29 cellular contexts compared by ENCODE assay signal in genomic region chr5:175535781-175536180, GRCh38. TPM values are rescaled to one million over a fixed set of nuclear protein-coding genes. Genes with fewer than 3 reads are reported as not detected.
A peak's percentile ranks its signal among the peaks of the same experiment; 100 is the strongest.
DNase-seq lines count a peak whose midpoint lies in the region; ATAC-seq, FAIRE-seq and TF ChIP-seq lines count a peak whose summit lies in the region.
"Had no signal": no experiment of that assay in that cellular context is flagged by ENCODE, and none has a peak within 500 bp of the region (broad histone marks: within the 10 kb centered on the region; RNA-seq: fewer than 3 reads in every experiment).

No MANE protein-coding gene starts in this region.

- H3K4ac ChIP-seq in H1 (replicated peaks; ENCODE audit: insufficient read length, low read depth, low read length): no peak overlapping the region

- H3K4me3 ChIP-seq in NB4 (ENCODE audit: low read depth, low read length) (no peak overlapping the region), H1 (ENCODE audit: extremely low read depth in 1 of 4, insufficient read depth in 2 of 4, low read depth in 3 of 4, low read length in 4 of 4) (peak overlapping the region in 1 of 4 experiments; percentile 3; a peak in 1 of 8 replicates)
- H3K4me3 ChIP-seq: coronary artery, right atrium auricular region, suprapubic skin had no signal

- H2BK120ac ChIP-seq in H1 (replicated peaks; ENCODE audit: low read depth, low read length): no peak overlapping the region

- TF ChIP-seq CTCF in NB4 (IDR thresholded peaks at IDR 0.05; ENCODE audit: low read depth, low read length) (no peak), H1 (IDR thresholded peaks at IDR 0.05; ENCODE audit: control extremely low read depth in 1 of 3, insufficient read depth in 1 of 3, low read depth in 1 of 3, low read length in 3 of 3) (no peak)

- H3K9me3 ChIP-seq in H1 (ENCODE audit: insufficient read depth in 2 of 2, low read depth in 1 of 2, low read length in 1 of 2): no peaks in the 10 kb centered on the region
- H3K9me3 ChIP-seq: right atrium auricular region, suprapubic skin had no signal

- H4K91ac ChIP-seq in H1 (replicated peaks; ENCODE audit: insufficient read length, low read length): peak overlapping the region; percentile 45

- POLR2A ChIA-PET in H1 (lab: Charles Lee; ENCODE audit: partially characterized antibody): interaction anchor here (1.0 kb wide), 1 partner anchor 33 kb away, joined by 3 read pairs; no protein-coding TSS in a partner anchor

- no peak overlapping the region for H2BK20ac ChIP-seq in H1 (ENCODE audit: low read length)

- no peaks in the 10 kb centered on the region for H3K23me2 ChIP-seq in H1 (ENCODE audit: low read depth, low read length)

- no peak for DNase-seq in T-helper 2 cell treated with Interferon-gamma antibody and Interleukin-4, amounts not matched to agents 5 μg/mL and 100 μg/mL, for 36 hours (ENCODE audit: low spot score)
- DNase-seq in T-helper 2 cell (no peak), A172 (ENCODE audit: low spot score) (peak; percentile 14), NB4 (ENCODE audit: low read depth) (peak; percentile 15), H1 (ENCODE audit: low read depth in 1 of 2, low spot score in 2 of 2) (no peak), NCI-H1105 treated with DMSO at 0.1 percent for 48 hours (lab: John Stamatoyannopoulos, UW) (no peak), SHP77 treated with DMSO at 0.1 percent for 48 hours (lab: John Stamatoyannopoulos, UW) (no peak)
- no peak for DNase-seq in activated CD8-positive, alpha-beta memory T cell treated with anti-CD3 and anti-CD28 coated beads, Interleukin-2, amount 10 ng/mL, durations not matched to agents 7 days and 5 days
- DNase-seq: activated CD4-positive, alpha-beta T cell treated with anti-CD3 and anti-CD28 coated beads for 48 hours; caudate nucleus; CD4-positive, CD25-positive, alpha-beta regulatory T cell; effector memory CD4-positive, alpha-beta T cell; GOT3; left ventricle myocardium superior; NCI-H1417 treated with DMSO at 0.1 percent for 48 hours; NCI-H2227 treated with DMSO at 0.1 percent for 48 hours; NCI-H526; NK-92 treated with Interleukin-12 subunit alpha and Interleukin-12 subunit beta, amount 100 ng/mL, for 24 hours; SHP77; stimulated activated CD4-positive, alpha-beta T cell treated with anti-CD3 and anti-CD28 coated beads, Interleukin-1b, Interleukin-23, amount 100 ng/mL, for 48 hours; stimulated activated naive CD4-positive, alpha-beta T cell treated with Interleukin-2 at 50 U/mL for 16 hours; WERI-Rb-1 had no signal

- no peaks in the 10 kb centered on the region for H3K9me3 Mint-ChIP-seq in T-helper 2 cell treated with Interferon-gamma antibody and Interleukin-4, amounts not matched to agents 5 μg/mL and 100 μg/mL, for 36 hours
- no peaks in the 10 kb centered on the region for H3K9me3 Mint-ChIP-seq in activated CD8-positive, alpha-beta memory T cell treated with anti-CD3 and anti-CD28 coated beads, Interleukin-2, amount 10 ng/mL, durations not matched to agents 7 days and 5 days (ENCODE audit: low read depth)
- H3K9me3 Mint-ChIP-seq: activated naive CD4-positive, alpha-beta T cell treated with anti-CD3 and anti-CD28 coated beads, Interleukin-2, amount 50 U/mL, for 72 hours; CD4-positive, CD25-positive, alpha-beta regulatory T cell had no signal

- H2AK5ac ChIP-seq in H1 (ENCODE audit: low read depth, low read length): no peak overlapping the region

- no peak overlapping the region for H3K9ac ChIP-seq in H1 (replicated peaks in 1 of 4; ENCODE audit: extremely low read depth in 1 of 4, low read depth in 3 of 4, low read length in 3 of 4)

- peaks cover 8% of the 10 kb centered on the region for H3K36me3 Mint-ChIP-seq in T-helper 2 cell treated with Interferon-gamma antibody and Interleukin-4, amounts not matched to agents 5 μg/mL and 100 μg/mL, for 36 hours (ENCODE audit: low read depth)
- peaks cover 6% of the 10 kb centered on the region for H3K36me3 Mint-ChIP-seq in activated CD8-positive, alpha-beta memory T cell treated with anti-CD3 and anti-CD28 coated beads, Interleukin-2, amount 10 ng/mL, durations not matched to agents 7 days and 5 days

- TF ChIP-seq EP300 in H1 (IDR thresholded peaks at IDR 0.05; ENCODE audit: borderline replicate concordance in 1 of 2, low read depth in 2 of 2, low read length in 2 of 2): no peak

- H4K5ac ChIP-seq in H1 (ENCODE audit: insufficient read length, low read depth, low read length): no peak overlapping the region

- no peak overlapping the region for H2AFZ ChIP-seq in H1 (ENCODE audit: low read length)

- no peaks in the 10 kb centered on the region for H3K27me3 Mint-ChIP-seq in T-helper 2 cell treated with Interferon-gamma antibody and Interleukin-4, amounts not matched to agents 5 μg/mL and 100 μg/mL, for 36 hours (ENCODE audit: low read depth)
- peaks cover 7% of the 10 kb centered on the region for H3K27me3 Mint-ChIP-seq in activated CD8-positive, alpha-beta memory T cell treated with anti-CD3 and anti-CD28 coated beads, Interleukin-2, amount 10 ng/mL, durations not matched to agents 7 days and 5 days

- H3K27ac ChIP-seq in H1 (ENCODE audit: low read depth, low read length): no peak overlapping the region
- H3K27ac ChIP-seq: coronary artery, right atrium auricular region, suprapubic skin, WERI-Rb-1 had no signal

- no peak for ATAC-seq in activated CD8-positive, alpha-beta memory T cell treated with anti-CD3 and anti-CD28 coated beads, Interleukin-2, amount 10 ng/mL, durations not matched to agents 7 days and 5 days
- ATAC-seq: activated naive CD4-positive, alpha-beta T cell treated with anti-CD3 and anti-CD28 coated beads, Interleukin-2, amount 50 U/mL, for 72 hours; left ventricle myocardium superior; Panc1 had no signal

- H3K27ac Mint-ChIP-seq in T-helper 2 cell treated with Interferon-gamma antibody and Interleukin-4, amounts not matched to agents 5 μg/mL and 100 μg/mL, for 36 hours: peak overlapping the region; percentile 45
- no peak overlapping the region for H3K27ac Mint-ChIP-seq in activated CD8-positive, alpha-beta memory T cell treated with anti-CD3 and anti-CD28 coated beads, Interleukin-2, amount 10 ng/mL, durations not matched to agents 7 days and 5 days
- H3K27ac Mint-ChIP-seq: IgD-negative memory B cell had no signal

- H3K4me3 Mint-ChIP-seq in T-helper 2 cell treated with Interferon-gamma antibody and Interleukin-4, amounts not matched to agents 5 μg/mL and 100 μg/mL, for 36 hours: no peak overlapping the region
- no peak overlapping the region for H3K4me3 Mint-ChIP-seq in activated CD8-positive, alpha-beta memory T cell treated with anti-CD3 and anti-CD28 coated beads, Interleukin-2, amount 10 ng/mL, durations not matched to agents 7 days and 5 days
- H3K4me3 Mint-ChIP-seq: CD4-positive, CD25-positive, alpha-beta regulatory T cell; IgD-negative memory B cell had no signal

- H3K4me1 ChIP-seq in H1 (replicated peaks in 1 of 4; ENCODE audit: control insufficient read depth in 3 of 4, insufficient read depth in 4 of 4, low read length in 3 of 4): peaks cover 0 to 20% (median 14%) of the 10 kb centered on the region in 4 experiments; a peak in 6 of 7 replicates
- H3K4me1 ChIP-seq: suprapubic skin had no signal

- no peak overlapping the region for H2BK5ac ChIP-seq in H1 (ENCODE audit: low read depth, low read length)

- no peaks in the 10 kb centered on the region for H3K79me2 ChIP-seq in H1 (ENCODE audit: control insufficient read depth in 1 of 2, insufficient read depth in 2 of 2, low read length in 2 of 2)

- H3K36me3 ChIP-seq in H1 (ENCODE audit: control insufficient read depth in 2 of 4, insufficient read depth in 4 of 4, low read length in 3 of 4): no peaks in the 10 kb centered on the region
- H3K36me3 ChIP-seq: right atrium auricular region, suprapubic skin had no signal

- H3K23ac ChIP-seq in H1 (ENCODE audit: insufficient read length): no peak overlapping the region

- no peaks in the 10 kb centered on the region for H3K27me3 ChIP-seq in H1 (replicated peaks in 1 of 4; ENCODE audit: control insufficient read depth in 3 of 4, extremely low read depth in 1 of 4, insufficient read depth in 3 of 4, low read length in 3 of 4)
- H3K27me3 ChIP-seq: right atrium auricular region, suprapubic skin had no signal

- H3K14ac ChIP-seq in H1 (ENCODE audit: insufficient read length): no peak overlapping the region

- 64% methylated on average over 3 of the region's 3 CpGs; no CpG with 5 or more reads in 1 of the 2 experiments for WGBS in H1 (ENCODE audit: extremely low coverage in 1 of 2, insufficient coverage in 1 of 2, insufficient read length in 1 of 2, insufficient replicate concordance in 2 of 2, low coverage in 1 of 2, low lambda C conversion rate in 2 of 2, missing lambda C conversion rate in 1 of 2), 2 experiments

- H4K20me1 ChIP-seq in H1 (replicated peaks in 1 of 2; ENCODE audit: control insufficient read depth in 1 of 2, insufficient read depth in 2 of 2, low read length in 2 of 2): no peaks in the 10 kb centered on the region

- no peak for TF ChIP-seq POLR2A in NB4 (IDR thresholded peaks at IDR 0.05; ENCODE audit: extremely low read depth, insufficient read length)
- TF ChIP-seq POLR2A in H1 (IDR thresholded peaks at IDR 0.05; ENCODE audit: control extremely low read depth in 1 of 2, low read depth in 2 of 2, low read length in 2 of 2): no peak

- no peak for FAIRE-seq in H1 (lab: Jason Lieb, UNC)
- FAIRE-seq: A204.1 had no signal

- TF ChIP-seq RAD21 in H1 (IDR thresholded peaks at IDR 0.05 in 1 of 2, conservative IDR thresholded peaks at IDR 0.05 in 1 of 2; ENCODE audit: low read depth in 2 of 2, low read length in 2 of 2): no peak

- no peak overlapping the region for H4K8ac ChIP-seq in H1 (ENCODE audit: extremely low read depth, insufficient read depth, low read length)

- H3K4me2 ChIP-seq in H1 (ENCODE audit: insufficient read depth in 1 of 2, low read depth in 2 of 2, low read length in 2 of 2): 0 out of 4 replicates have a peak overlapping the region, but pooled peaks have one; percentile 18 to 34

- H3K18ac ChIP-seq in H1 (ENCODE audit: extremely low read depth, low read length): no peak overlapping the region

- CTCF ChIA-PET in H1 (lab: Charles Lee; ENCODE audit: partially characterized antibody): interaction anchor here (0.6 to 15.3 kb wide), 18 partner anchors 9 to 333 kb away, joined by 3 to 199 read pairs (median 15); no protein-coding TSS in a partner anchor
- CTCF ChIA-PET in activated CD8-positive, alpha-beta memory T cell treated with anti-CD3 and anti-CD28 coated beads, Interleukin-2, amount 10 ng/mL, durations not matched to agents 7 days and 5 days (lab: Charles Lee): interaction anchor here (1.7 to 4.6 kb wide), 4 partner anchors 160 to 183 kb away, joined by 5 to 74 read pairs (median 53); no protein-coding TSS in a partner anchor

- no peak overlapping the region for H3K56ac ChIP-seq in H1 (replicated peaks; ENCODE audit: insufficient read length, low read depth, low read length)

- peaks cover 28% of the 10 kb centered on the region for H3K4me1 Mint-ChIP-seq in T-helper 2 cell treated with Interferon-gamma antibody and Interleukin-4, amounts not matched to agents 5 μg/mL and 100 μg/mL, for 36 hours (ENCODE audit: low read depth)
- peaks cover 28% of the 10 kb centered on the region for H3K4me1 Mint-ChIP-seq in activated CD8-positive, alpha-beta memory T cell treated with anti-CD3 and anti-CD28 coated beads, Interleukin-2, amount 10 ng/mL, durations not matched to agents 7 days and 5 days

- H2BK15ac ChIP-seq in H1 (ENCODE audit: low read length): no peak overlapping the region

- H3K79me1 ChIP-seq in H1 (ENCODE audit: low read depth, low read length): no peaks in the 10 kb centered on the region

- no peak overlapping the region; the same call in 1 of the 2 replicates for H2BK12ac ChIP-seq in H1 (ENCODE audit: low read depth, low read length)

RNA-seq across cellular contexts. Expression of gene SFXN1, which starts 57.4 kb away (rescaled TPM):
- 202 and 239 TPM in 2 replicates for total RNA-seq in A172 (2014; rRNA removed; shearing (Covaris generic))
- total RNA-seq in H1 (2021; fragmentation: NEBNext Ultra II Directional; extraction: Animal tissue kit (Norgen Biotek cat#: 25700)): 94.1 and 97.6 TPM in 2 replicates
- polyA plus RNA-seq in H1 (2011; rRNA removed): 54.5 and 72.7 TPM in 2 replicates
- polyA plus RNA-seq in H1 (2011; cell fraction: cytosol; rRNA removed): 81.1 TPM
- 67.1 TPM for polyA plus RNA-seq in H1 (2011; cell fraction: nucleus; rRNA removed)
- 77.2 to 112 TPM (median 101 TPM) in 4 replicates for polyA plus RNA-seq in H1 (2012, experiment 1 of 2)
- polyA plus RNA-seq in H1 (2012, experiment 2 of 2): 39.1 TPM
- 30.9 TPM for polyA plus RNA-seq in H1 (2013, experiment 1 of 2)
- 32.6 TPM for polyA plus RNA-seq in H1 (2013, experiment 2 of 2)
- polyA minus RNA-seq in H1 (2011; rRNA and poly(A)+ RNA removed): 249 and 320 TPM in 2 replicates
- 55.5 TPM for polyA minus RNA-seq in H1 (2011; cell fraction: cytosol; rRNA and poly(A)+ RNA removed)
- 81.9 TPM for polyA minus RNA-seq in H1 (2011; cell fraction: nucleus; rRNA and poly(A)+ RNA removed)
- total RNA-seq in activated CD8-positive, alpha-beta memory T cell treated with anti-CD3 and anti-CD28 coated beads, Interleukin-2, amount 10 ng/mL, durations not matched to agents 7 days and 5 days: 100 to 1,000 TPM; 174 to 230 TPM

Comparison
In these comparisons a context has a peak if more than half of its experiments do, and no peak if none do; other contexts are left out.
1. DNase-seq: peak in A172 (single experiment) and NB4 (single experiment); none in T-helper 2 cell treated with Interferon-gamma antibody and Interleukin-4, amounts not matched to agents 5 μg/mL and 100 μg/mL, for 36 hours (single experiment), T-helper 2 cell (0 of 5), H1 (0 of 2), NCI-H1105 treated with DMSO at 0.1 percent for 48 hours (single experiment), activated CD8-positive, alpha-beta memory T cell treated with anti-CD3 and anti-CD28 coated beads, Interleukin-2, amount 10 ng/mL, durations not matched to agents 7 days and 5 days (single experiment) and SHP77 treated with DMSO at 0.1 percent for 48 hours (single experiment).